In the genomic region with DNA sequence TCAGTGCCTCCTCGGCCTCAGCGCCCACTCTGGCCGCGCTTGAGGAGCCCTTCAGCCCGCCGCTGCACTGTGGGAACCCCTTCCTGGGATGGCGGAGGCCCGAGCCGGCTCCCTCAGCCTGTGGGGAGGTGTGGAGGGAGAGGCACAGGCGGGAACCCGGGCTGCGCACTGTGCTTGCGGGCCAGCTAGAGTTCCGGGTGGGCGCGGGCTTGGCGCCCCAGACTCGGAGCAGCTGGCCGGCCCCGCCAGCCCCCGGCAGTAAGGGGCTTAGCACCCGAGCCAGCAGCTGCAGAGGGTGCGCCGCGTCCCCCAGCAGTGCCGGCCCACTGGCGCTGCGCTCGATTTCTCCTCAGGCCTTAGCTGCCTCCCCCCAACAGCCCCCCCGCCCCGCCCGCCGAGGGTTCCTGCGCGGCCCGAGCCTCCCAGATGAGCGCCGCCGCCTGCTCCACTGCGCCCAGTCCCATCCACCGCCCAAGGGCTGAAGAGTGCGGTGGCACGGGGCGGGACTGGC, we compare ENCODE assay signal across 14 cellular contexts.
A peak's percentile ranks its signal among the peaks of the same experiment; 100 is the strongest.
DNase-seq lines count a peak whose midpoint lies in the region; ATAC-seq, FAIRE-seq and TF ChIP-seq lines count a peak whose summit lies in the region.
"Had no signal": no experiment of that assay in that cellular context is flagged by ENCODE, and none has a peak within 500 bp of the region (broad histone marks: within the 10 kb centered on the region; RNA-seq: fewer than 3 reads in every experiment).

No MANE protein-coding gene starts in this region.

- H4K20me1 ChIP-seq in neural progenitor cell (ENCODE audit: low read depth): no peaks in the 10 kb centered on the region

- H3K4me3 ChIP-seq in right atrium auricular region (no peak overlapping the region), kidney (ENCODE audit: low read length in 2 of 2) (no peak overlapping the region), upper lobe of right lung (no peak overlapping the region), neural progenitor cell (no peak overlapping the region), HAP-1 (no peak overlapping the region)
- H3K4me3 ChIP-seq: A549, SJSA1 had no signal

- no peak overlapping the region for H3K27ac ChIP-seq in right atrium auricular region
- no peak overlapping the region for H3K27ac ChIP-seq in kidney (ENCODE audit: low read depth in 2 of 2, low read length in 2 of 2)
- H3K27ac ChIP-seq in upper lobe of right lung: no peak overlapping the region
- H3K27ac ChIP-seq in neural progenitor cell: no peak overlapping the region
- H3K27ac ChIP-seq: A549, C4-2B, SJSA1 had no signal

- no peaks in the 10 kb centered on the region for H3K4me1 Mint-ChIP-seq in neural progenitor cell
- H3K4me1 Mint-ChIP-seq: IgD-negative memory B cell had no signal

- no peak overlapping the region for H3K4me3 Mint-ChIP-seq in neural progenitor cell
- H3K4me3 Mint-ChIP-seq: IgD-negative memory B cell had no signal

- H3K27me3 ChIP-seq in right atrium auricular region (no peaks in the 10 kb centered on the region), upper lobe of right lung (no peaks in the 10 kb centered on the region), neural progenitor cell (no peaks in the 10 kb centered on the region), HAP-1 (ENCODE audit: low read depth) (no peaks in the 10 kb centered on the region)
- H3K27me3 ChIP-seq: SJSA1 had no signal

- H3K27ac Mint-ChIP-seq in neural progenitor cell: no peak overlapping the region
- H3K27ac Mint-ChIP-seq: IgD-negative memory B cell had no signal

- no peak overlapping the region for H2AFZ ChIP-seq in neural progenitor cell (replicated peaks)

- TF ChIP-seq CTCF in right atrium auricular region (IDR thresholded peaks at IDR 0.05) (no peak), kidney (IDR thresholded peaks at IDR 0.05; ENCODE audit: borderline replicate concordance, extremely low read depth, insufficient read depth) (no peak), upper lobe of right lung (IDR thresholded peaks at IDR 0.05) (no peak), neural progenitor cell (IDR thresholded peaks at IDR 0.05) (no peak)

- no peaks in the 10 kb centered on the region for H3F3A ChIP-seq in neural progenitor cell (ENCODE audit: low read depth)

- H3K79me2 ChIP-seq in neural progenitor cell (ENCODE audit: low read depth): no peaks in the 10 kb centered on the region

- no peaks in the 10 kb centered on the region for H3K27me3 Mint-ChIP-seq in neural progenitor cell (ENCODE audit: insufficient read depth, low read depth)
- H3K27me3 Mint-ChIP-seq: IgD-negative memory B cell had no signal

- intact Hi-C loops in Right ventricle myocardium inferior (cut with DNase I) (no loop called here), kidney (cut with DNase I) (no loop called here), upper lobe of right lung (cut with DNase I) (no loop called here)

- no peaks in the 10 kb centered on the region for H3K36me3 ChIP-seq in right atrium auricular region
- no peaks in the 10 kb centered on the region for H3K36me3 ChIP-seq in kidney (ENCODE audit: control insufficient read depth in 1 of 2, insufficient read depth in 2 of 2, low read length in 2 of 2)
- H3K36me3 ChIP-seq in upper lobe of right lung: no peaks in the 10 kb centered on the region
- H3K36me3 ChIP-seq in neural progenitor cell: no peaks in the 10 kb centered on the region
- H3K36me3 ChIP-seq in HAP-1 (replicated peaks): no peaks in the 10 kb centered on the region
- H3K36me3 ChIP-seq: SJSA1 had no signal

- H3K9me3 Mint-ChIP-seq in neural progenitor cell: no peaks in the 10 kb centered on the region

- H3K4me2 ChIP-seq in neural progenitor cell: no peak overlapping the region
- H3K4me2 ChIP-seq: A549 had no signal

- in situ Hi-C loops in HAP-1 (cut with MboI; ENCODE audit: low sequenced_read_pairs): no loop called here

- FAIRE-seq in kidney (lab: Jason Lieb, UNC): no peak
- FAIRE-seq: A549 had no signal

- H3K9me3 ChIP-seq in right atrium auricular region (no peaks in the 10 kb centered on the region), kidney (ENCODE audit: control insufficient read depth in 1 of 2, low read length in 2 of 2) (no peaks in the 10 kb centered on the region), upper lobe of right lung (no peaks in the 10 kb centered on the region), neural progenitor cell (ENCODE audit: low read depth) (no peaks in the 10 kb centered on the region), HAP-1 (no peaks in the 10 kb centered on the region)
- H3K9me3 ChIP-seq: A549, SJSA1 had no signal

- H3K4me1 ChIP-seq in right atrium auricular region: no peaks in the 10 kb centered on the region
- no peaks in the 10 kb centered on the region for H3K4me1 ChIP-seq in kidney (ENCODE audit: control insufficient read depth in 1 of 2, insufficient read depth in 1 of 2, low read depth in 1 of 2, low read length in 2 of 2)
- no peaks in the 10 kb centered on the region for H3K4me1 ChIP-seq in upper lobe of right lung
- H3K4me1 ChIP-seq in neural progenitor cell: no peaks in the 10 kb centered on the region
- no peaks in the 10 kb centered on the region for H3K4me1 ChIP-seq in HAP-1
- H3K4me1 ChIP-seq: A549, SJSA1 had no signal

- H3K9ac ChIP-seq in kidney (ENCODE audit: low read length in 2 of 2) (no peak overlapping the region), neural progenitor cell (no peak overlapping the region)

- DNase-seq in Right ventricle myocardium inferior (ENCODE audit: missing footprints) (peak; percentile 35), right atrium auricular region (ENCODE audit: low spot score) (no peak), NCI-H510A treated with DMSO at 0.1 percent for 48 hours (lab: John Stamatoyannopoulos, UW) (peak; percentile 24), kidney (peak; percentile 69), upper lobe of right lung (peak; percentile 57), neural progenitor cell (ENCODE audit: low spot score) (no peak), cerebellar nuclear complex (lab: John Stamatoyannopoulos, UW) (no peak), HAP-1 (ENCODE audit: low spot score in 2 of 2) (no peak)
- DNase-seq: H7, NCI-H1417 treated with DMSO at 0.1 percent for 48 hours had no signal

- ATAC-seq in Right ventricle myocardium inferior (no peak), upper lobe of right lung (peak; percentile 44)
- ATAC-seq: A549 had no signal

- no peaks in the 10 kb centered on the region for H3K36me3 Mint-ChIP-seq in neural progenitor cell
- H3K36me3 Mint-ChIP-seq: IgD-negative memory B cell had no signal

Comparison
In these comparisons a context has a peak if more than half of its experiments do, and no peak if none do; other contexts are left out.
1. DNase-seq: peak in Right ventricle myocardium inferior (single experiment), NCI-H510A treated with DMSO at 0.1 percent for 48 hours (single experiment), kidney (single experiment) and upper lobe of right lung (single experiment); none in right atrium auricular region (single experiment), neural progenitor cell (single experiment), cerebellar nuclear complex (0 of 2) and HAP-1 (0 of 2).